In genomic region chr2:219245899-219246230, GRCh38 we compare ENCODE assay signal across 9 cellular contexts. TPM values are rescaled to one million over a fixed set of nuclear protein-coding genes. Genes with fewer than 3 reads are reported as not detected.
DNase-seq lines count a peak whose midpoint lies in the region; ATAC-seq, FAIRE-seq and TF ChIP-seq lines count a peak whose summit lies in the region.
"Had no signal": no experiment of that assay in that cellular context is flagged by ENCODE, and none has a peak within 500 bp of the region (broad histone marks: within the 10 kb centered on the region; RNA-seq: fewer than 3 reads in every experiment).

No MANE protein-coding gene starts in this region.

- TF ChIP-seq CTCF in fibroblast of the aortic adventitia (IDR thresholded peaks at IDR 0.05; ENCODE audit: insufficient read depth, low read length) (no peak), retinal pigment epithelial cell (conservative IDR thresholded peaks at IDR 0.05; ENCODE audit: low read depth, low read length) (no peak)

- POLR2A ChIA-PET in T-cell (lab: Charles Lee): interaction anchor here (1.1 to 2.5 kb wide), 4 partner anchors 8 to 17 kb away, joined by 3 to 32 read pairs (median 13); partner anchors contain the start of genes ANKZF1 (in 2 of the 2), ATG9A (in 2 of the 2), TUBA4A (in 2 of the 2) and TUBA4B (in 1 of the 2)

- H3K4me1 Mint-ChIP-seq in T-cell: peaks cover 61 to 71% (median 64%) of the 10 kb centered on the region in 3 donors

- H3K4me3 Mint-ChIP-seq in T-cell: peak overlapping the region; percentile 75 to 92 (median 87)

- H3K27ac Mint-ChIP-seq in T-cell: peak overlapping the region; percentile 98 to 99

- no peak for TF ChIP-seq POLR2A in GM12892 (IDR thresholded peaks at IDR 0.05; ENCODE audit: low read depth, low read length)

- ATAC-seq in T-cell (replicated peaks in 1 of 4) (no peak), HG02840 (IDR thresholded peaks at IDR 0.05; ENCODE audit: low FRiP score, unreplicated experiment) (no peak)

- DNase-seq in GM19239 (ENCODE audit: insufficient read length, low spot score): no peak
- no peak for DNase-seq in T-cell
- DNase-seq in fibroblast of the aortic adventitia (ENCODE audit: low read depth): no peak
- DNase-seq in retinal pigment epithelial cell (ENCODE audit: low read depth): no peak
- no peak for DNase-seq in GM12892 (ENCODE audit: insufficient read length)
- no peak for DNase-seq in SIG-M5 treated with dmso at 0.1 percent for 504 hours (lab: John Stamatoyannopoulos, UW; ENCODE audit: unreplicated experiment)
- DNase-seq in NCI-H2171 (lab: John Stamatoyannopoulos, UW): no peak
- DNase-seq: NCI-H2081 treated with DMSO at 0.1 percent for 48 hours had no signal

- H3K4me3 ChIP-seq in fibroblast of the aortic adventitia (ENCODE audit: low read depth, low read length) (peak overlapping the region; percentile 98), retinal pigment epithelial cell (ENCODE audit: low read length) (peak overlapping the region; percentile 92)

- FAIRE-seq in GM19239 (lab: Jason Lieb, UNC) (peak; percentile 48), GM12892 (lab: Jason Lieb, UNC) (no peak)

- no peaks in the 10 kb centered on the region for H3K27me3 Mint-ChIP-seq in T-cell

- H3K36me3 Mint-ChIP-seq in T-cell: peaks cover 27% of the 10 kb centered on the region

- CTCF ChIA-PET in T-cell (lab: Charles Lee): interaction anchor here (0.5 to 2.3 kb wide), 7 partner anchors 9 to 86 kb away, joined by 3 to 14 read pairs (median 7); partner anchors contain the start of genes ANKZF1 (in 1 of the 2) and ATG9A (in 1 of the 2)

- no peaks in the 10 kb centered on the region for H3K9me3 Mint-ChIP-seq in T-cell

RNA-seq across cellular contexts. Expression of gene STK16, which starts 0.6 kb away (rescaled TPM):
- total RNA-seq in T-cell (10 to 100 TPM; 19.3 to 26.6 (median 21.3) TPM), fibroblast of the aortic adventitia (ENCODE audit: low replicate concordance) (16.7 and 40.2 TPM in 2 replicates)
- 35.8 TPM for polyA plus RNA-seq in GM12892 (2012; ENCODE audit: missing spikeins)

RNA-seq across cellular contexts. Expression of gene GLB1L, which starts 0.6 kb away (rescaled TPM):
- total RNA-seq in T-cell (1 to 10 TPM; 1.1 to 3.0 (median 1.8) TPM), fibroblast of the aortic adventitia (ENCODE audit: low replicate concordance) (10.5 and 15.9 TPM in 2 replicates)
- polyA plus RNA-seq in GM12892 (2012; ENCODE audit: missing spikeins): 2.0 TPM

RNA-seq across cellular contexts. Expression of gene TUBA4B, which starts 7.2 kb away (rescaled TPM):
- not detected for total RNA-seq in T-cell
- not detected in 2 replicates for total RNA-seq in fibroblast of the aortic adventitia (ENCODE audit: low replicate concordance)
- 0.53 TPM for polyA plus RNA-seq in GM12892 (2012; ENCODE audit: missing spikeins)

RNA-seq across cellular contexts. Expression of gene TUBA4A, which starts 7.9 kb away (rescaled TPM):
- total RNA-seq in T-cell (100 to 1,000 TPM; 108 to 196 (median 121) TPM), fibroblast of the aortic adventitia (ENCODE audit: low replicate concordance) (9.7 and 25.6 TPM in 2 replicates)
- 128 TPM for polyA plus RNA-seq in GM12892 (2012; ENCODE audit: missing spikeins)

RNA-seq across cellular contexts. Expression of gene ANKZF1, which starts 16.3 kb away (rescaled TPM):
- total RNA-seq in T-cell: 100 to 1,000 TPM; 119 to 220 (median 194) TPM
- 23.7 and 64.5 TPM in 2 replicates for total RNA-seq in fibroblast of the aortic adventitia (ENCODE audit: low replicate concordance)
- polyA plus RNA-seq in GM12892 (2012; ENCODE audit: missing spikeins): 95.3 TPM
